In genomic region chr17:44273607-44274006, GRCh38 we compare ENCODE assay signal across 1 cellular context.
TF ChIP-seq lines count a peak whose summit lies in the region.

No MANE protein-coding gene starts in this region.

TF ChIP-seq in HepG2, 621 proteins besides CTCF, POLR2A, EP300 and RAD21:
- TF ChIP-seq ATAD3A (CRISPR knock-in tag; IDR thresholded peaks at IDR 0.05) (no peak), MXD4 (CRISPR knock-in tag; IDR thresholded peaks at IDR 0.05) (no peak), HNF4G (IDR thresholded peaks at IDR 0.05; ENCODE audit: borderline replicate concordance, low read depth, low read length) (no peak), HNF4G (CRISPR knock-in tag; IDR thresholded peaks at IDR 0.05; ENCODE audit: borderline replicate concordance, low read depth) (no peak), NR2F1 (CRISPR knock-in tag; IDR thresholded peaks at IDR 0.05) (no peak), ZNF558 (CRISPR knock-in tag; IDR thresholded peaks at IDR 0.05; ENCODE audit: borderline replicate concordance) (no peak), ZSCAN29 (CRISPR knock-in tag; conservative IDR thresholded peaks at IDR 0.05) (no peak), NFKB2 (CRISPR knock-in tag; IDR thresholded peaks at IDR 0.05; ENCODE audit: borderline replicate concordance) (no peak), ZNF333 (CRISPR knock-in tag; IDR thresholded peaks at IDR 0.05; ENCODE audit: borderline replicate concordance) (no peak), ASH2L (IDR thresholded peaks at IDR 0.05; ENCODE audit: insufficient read length, low read depth, low read length) (no peak), ZNF350 (CRISPR knock-in tag; IDR thresholded peaks at IDR 0.05; ENCODE audit: borderline replicate concordance, low read depth) (no peak), HNF1B (CRISPR knock-in tag; IDR thresholded peaks at IDR 0.05) (no peak), ZNF124 (CRISPR knock-in tag; IDR thresholded peaks at IDR 0.05) (no peak), ZNF652 (CRISPR knock-in tag; IDR thresholded peaks at IDR 0.05; ENCODE audit: borderline replicate concordance, low read depth) (no peak), ZNF704 (CRISPR knock-in tag; IDR thresholded peaks at IDR 0.05; ENCODE audit: borderline replicate concordance) (no peak), PHF20 (CRISPR knock-in tag; IDR thresholded peaks at IDR 0.05) (no peak), HOXD1 (CRISPR knock-in tag; IDR thresholded peaks at IDR 0.05) (no peak), HNRNPUL1 (IDR thresholded peaks at IDR 0.05; ENCODE audit: low read depth, low read length) (no peak), ZNF883 (CRISPR knock-in tag; IDR thresholded peaks at IDR 0.05; ENCODE audit: not compliant biosample characterization) (no peak), JUND (CRISPR knock-in tag; IDR thresholded peaks at IDR 0.05) (no peak), ZNF12 (CRISPR knock-in tag; IDR thresholded peaks at IDR 0.05) (no peak)
